ENCODE assay signal across 29 cellular contexts in the genomic region with DNA sequence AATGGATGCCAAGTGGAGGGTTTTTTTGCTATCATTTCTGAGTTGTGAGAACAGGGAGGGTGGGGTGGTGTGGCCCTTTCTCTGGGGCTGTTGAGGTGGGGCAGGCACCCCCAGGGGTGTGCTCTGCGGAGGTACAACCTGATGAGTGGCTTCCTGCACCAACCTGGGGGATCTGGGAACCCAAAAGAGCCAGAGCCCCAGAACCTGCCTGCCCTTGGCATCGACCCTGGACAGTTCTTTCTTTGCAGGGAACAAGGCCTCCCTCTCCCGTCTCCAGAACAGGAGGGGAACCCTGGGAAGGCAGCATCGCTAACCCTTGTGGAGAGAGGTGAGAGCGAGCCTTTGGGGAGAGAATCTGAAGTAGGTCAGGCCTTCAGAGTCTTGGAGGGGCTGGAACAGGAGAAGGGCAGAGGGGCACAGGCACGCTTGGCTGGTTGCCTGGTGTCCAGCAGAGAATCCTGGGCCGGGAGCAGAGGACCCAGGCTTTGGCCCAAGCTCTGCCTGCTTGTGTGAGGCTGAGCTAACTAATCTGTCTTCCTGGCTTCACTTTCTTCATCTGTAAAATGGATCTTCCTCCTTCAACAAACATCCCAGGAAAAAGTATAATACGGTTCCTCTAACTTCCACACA.
"Had no signal": no experiment of that assay in that cellular context is flagged by ENCODE, and none has a peak within 500 bp of the region (broad histone marks: within the 10 kb centered on the region; RNA-seq: fewer than 3 reads in every experiment).

No MANE protein-coding gene starts in this region.

- H3K9me3 ChIP-seq: adrenal gland, body of pancreas, gastrocnemius medialis, neutrophil, ovary, prostate gland, thoracic aorta, upper lobe of left lung had no signal

- H3K27ac ChIP-seq: body of pancreas, coronary artery, gastrocnemius medialis, neutrophil, ovary, prostate gland, thoracic aorta, WERI-Rb-1 had no signal

- ATAC-seq: activated CD4-positive, CD25-positive, alpha-beta regulatory T cell treated with anti-CD3 and anti-CD28 coated beads, Interleukin-2, amount 50 U/mL, for 24 hours; body of pancreas; gastrocnemius medialis; left lobe of liver had no signal

- H3K27me3 ChIP-seq: adrenal gland, body of pancreas, dorsolateral prefrontal cortex, gastrocnemius medialis, neutrophil, ovary, upper lobe of left lung had no signal

- H3K4me3 ChIP-seq: adrenal gland, body of pancreas, coronary artery, dorsolateral prefrontal cortex, gastrocnemius medialis, lung, ovary, prostate gland, thoracic aorta, upper lobe of left lung had no signal

- FAIRE-seq: keratinocyte had no signal

- H3K36me3 ChIP-seq: adrenal gland, gastrocnemius medialis, neutrophil, ovary, prostate gland, thoracic aorta, upper lobe of left lung, WERI-Rb-1 had no signal

- DNase-seq: activated CD4-positive, alpha-beta T cell treated with anti-CD3 and anti-CD28 coated beads for 48 hours; activated CD4-positive, alpha-beta T cell treated with anti-CD3 and anti-CD28 coated beads, Interleukin-2, amount 50 U/mL, for 48 hours; activated CD8-positive, alpha-beta memory T cell treated with anti-CD3 and anti-CD28 coated beads for 24 hours; activated effector memory CD4-positive, alpha-beta T cell treated with Interleukin-2 at 50 U/mL for 16 hours; activated naive CD4-positive, alpha-beta T cell treated with Interleukin-2 at 50 U/mL for 16 hours; activated naive CD8-positive, alpha-beta T cell treated with anti-CD3 and anti-CD28 coated beads for 36 hours; adrenal gland; body of pancreas; cerebellar nuclear complex; dorsolateral prefrontal cortex; effector memory CD4-positive, alpha-beta T cell; glutamatergic neuron; hippocampal formation; nephron progenitor cell; ovary; stimulated activated CD4-positive, alpha-beta T cell treated with anti-CD3 and anti-CD28 coated beads, Interleukin-12 subunit alpha, Interleukin-12 subunit beta, amount 100 ng/mL, for 4 hours; stimulated activated CD4-positive, alpha-beta T cell treated with anti-CD3 and anti-CD28 coated beads, Interleukin-4, amount 100 ng/mL, for 1 hour; T1000; upper lobe of left lung; WERI-Rb-1 had no signal
